ENCODE assay signal across 18 cellular contexts in genomic region chr6:140134224-140134623, GRCh38.
DNase-seq lines count a peak whose midpoint lies in the region; ATAC-seq and TF ChIP-seq lines count a peak whose summit lies in the region.
"Had no signal": no experiment of that assay in that cellular context is flagged by ENCODE, and none has a peak within 500 bp of the region (broad histone marks: within the 10 kb centered on the region; RNA-seq: fewer than 3 reads in every experiment).

No MANE protein-coding gene starts in this region.

- ATAC-seq in GM18511 (IDR thresholded peaks at IDR 0.05; ENCODE audit: unreplicated experiment), result no peak
- ATAC-seq in HG03460 (IDR thresholded peaks at IDR 0.05; ENCODE audit: unreplicated experiment), result no peak
- ATAC-seq: GM23338, Right ventricle myocardium inferior had no signal

- H3K27me3 ChIP-seq in MG63 (no peaks in the 10 kb centered on the region), osteoblast (ENCODE audit: insufficient read depth, low read length) (no peaks in the 10 kb centered on the region)
- H3K27me3 ChIP-seq: SJSA1 had no signal

- no peak overlapping the region for H3K4me2 ChIP-seq in osteoblast (ENCODE audit: insufficient read depth, low read length)
- H3K4me2 ChIP-seq: GM23338 had no signal

- no peaks in the 10 kb centered on the region for H4K20me1 ChIP-seq in osteoblast (ENCODE audit: insufficient read depth, low read length)

- TF ChIP-seq CTCF in osteoblast (IDR thresholded peaks at IDR 0.05; ENCODE audit: extremely low read depth, low read depth, low read length), result no peak

- H3K4me3 ChIP-seq in MG63 (no peak overlapping the region), osteoblast (ENCODE audit: insufficient read depth, low read length) (no peak overlapping the region)
- H3K4me3 ChIP-seq: GM23338, HAP-1, SJSA1 had no signal

- no peak overlapping the region for H3K27ac ChIP-seq in osteoblast (ENCODE audit: low read depth, low read length)
- H3K27ac ChIP-seq: SJSA1 had no signal

- H2AFZ ChIP-seq in osteoblast (ENCODE audit: low read length), result peak overlapping the region; percentile 12
- H2AFZ ChIP-seq: GM23338 had no signal

- H3K79me2 ChIP-seq in osteoblast (ENCODE audit: insufficient read depth, low read length), result no peaks in the 10 kb centered on the region

- no peaks in the 10 kb centered on the region for H3K4me1 ChIP-seq in osteoblast (ENCODE audit: insufficient read depth, low read length)
- H3K4me1 ChIP-seq: HAP-1, SJSA1 had no signal

- DNase-seq in Ammon's horn (ENCODE audit: low spot score), result peak; percentile 20
- DNase-seq in MG63, result peak; percentile 3
- peak; percentile 4 to 17 for DNase-seq in cerebellar nuclear complex (lab: John Stamatoyannopoulos, UW)
- DNase-seq in osteoblast (ENCODE audit: insufficient read length, low spot score, missing footprints), result no peak
- no peak for DNase-seq in stimulated activated CD4-positive, alpha-beta T cell treated with anti-CD3 and anti-CD28 coated beads, Interleukin-4, amount 100 ng/mL, for 24 hours
- DNase-seq: DND-41, KBM-7, NCI-H1105, NCI-H146, NCI-H2029 treated with DMSO at 0.1 percent for 48 hours, NCI-H345, NCI-H526 had no signal

- no peaks in the 10 kb centered on the region for H3K36me3 ChIP-seq in MG63
- H3K36me3 ChIP-seq in osteoblast (ENCODE audit: insufficient read depth, low read length), result no peaks in the 10 kb centered on the region
- H3K36me3 ChIP-seq: HAP-1, SJSA1 had no signal

- H3K9me3 ChIP-seq in MG63 (peaks cover 18% of the 10 kb centered on the region), osteoblast (ENCODE audit: low read depth, low read length) (no peaks in the 10 kb centered on the region)

Comparison
In these comparisons a context has a peak if more than half of its experiments do, and no peak if none do; other contexts are left out.
1. DNase-seq: peak in Ammon's horn (single experiment), MG63 (single experiment) and cerebellar nuclear complex (2 of 2); none in osteoblast (single experiment) and stimulated activated CD4-positive, alpha-beta T cell treated with anti-CD3 and anti-CD28 coated beads, Interleukin-4, amount 100 ng/mL, for 24 hours (single experiment).